18 cellular contexts compared by ENCODE assay signal in genomic region chr7:7771452-7771851, GRCh38. TPM values are rescaled to one million over a fixed set of nuclear protein-coding genes. Genes with fewer than 3 reads are reported as not detected.
A peak's percentile ranks its signal among the peaks of the same experiment; 100 is the strongest.
DNase-seq lines count a peak whose midpoint lies in the region; ATAC-seq, FAIRE-seq and TF ChIP-seq lines count a peak whose summit lies in the region.
"Had no signal": no experiment of that assay in that cellular context is flagged by ENCODE, and none has a peak within 500 bp of the region (broad histone marks: within the 10 kb centered on the region; RNA-seq: fewer than 3 reads in every experiment).

No MANE protein-coding gene starts in this region.

- ATAC-seq in RWPE2 (ENCODE audit: low read depth) (no peak), GM19455 (IDR thresholded peaks at IDR 0.05; ENCODE audit: unreplicated experiment) (no peak)

- H3K4me3 ChIP-seq in RWPE2 (ENCODE audit: severe bottlenecking) (no peak overlapping the region), fibroblast of the aortic adventitia (ENCODE audit: low read depth, low read length) (no peak overlapping the region), suprapubic skin (no peak overlapping the region), tibial nerve (no peak overlapping the region)
- H3K4me3 ChIP-seq: BLaER1 treated with 17β-estradiol and CSF1 and Interleukin-3, amounts not matched to agents 10 nM and 100 nM; Peyer's patch; SK-N-MC had no signal

- no peaks in the 10 kb centered on the region for H3K27me3 ChIP-seq in RWPE2 (ENCODE audit: insufficient read depth, poor library complexity, severe bottlenecking)
- H3K27me3 ChIP-seq in suprapubic skin, result no peaks in the 10 kb centered on the region
- no peaks in the 10 kb centered on the region for H3K27me3 ChIP-seq in tibial nerve
- H3K27me3 ChIP-seq: BLaER1 treated with 17β-estradiol and CSF1 and Interleukin-3, amounts not matched to agents 10 nM and 100 nM; Peyer's patch had no signal

- H3K36me3 ChIP-seq in RWPE2 (ENCODE audit: low read depth), result no peaks in the 10 kb centered on the region
- H3K36me3 ChIP-seq in suprapubic skin, result no peaks in the 10 kb centered on the region
- H3K36me3 ChIP-seq in tibial nerve, result no peaks in the 10 kb centered on the region
- H3K36me3 ChIP-seq: BLaER1 treated with 17β-estradiol and CSF1 and Interleukin-3, amounts not matched to agents 10 nM and 100 nM; Peyer's patch had no signal

- H3K9me3 ChIP-seq in RWPE2 (ENCODE audit: severe bottlenecking), result no peaks in the 10 kb centered on the region
- H3K9me3 ChIP-seq in suprapubic skin, result no peaks in the 10 kb centered on the region
- no peaks in the 10 kb centered on the region for H3K9me3 ChIP-seq in tibial nerve
- H3K9me3 ChIP-seq: BLaER1 treated with 17β-estradiol and CSF1 and Interleukin-3, amounts not matched to agents 10 nM and 100 nM; Peyer's patch had no signal

- no peak for TF ChIP-seq POLR2A in H54 (IDR thresholded peaks at IDR 0.05; ENCODE audit: low read depth, low read length)
- TF ChIP-seq POLR2A in suprapubic skin (IDR thresholded peaks at IDR 0.05), result no peak
- no peak for TF ChIP-seq POLR2A in tibial nerve (IDR thresholded peaks at IDR 0.05)

- H3K27ac ChIP-seq in RWPE2 (ENCODE audit: poor library complexity, severe bottlenecking), result peak overlapping the region; percentile 74
- peak overlapping the region; percentile 4 for H3K27ac ChIP-seq in suprapubic skin
- H3K27ac ChIP-seq in tibial nerve, result no peak overlapping the region
- H3K27ac ChIP-seq: BLaER1 treated with 17β-estradiol and CSF1 and Interleukin-3, amounts not matched to agents 10 nM and 100 nM; Peyer's patch; SK-N-MC had no signal

- no peak for TF ChIP-seq CTCF in RWPE2 (IDR thresholded peaks at IDR 0.05; ENCODE audit: poor library complexity, severe bottlenecking)
- no peak for TF ChIP-seq CTCF in fibroblast of the aortic adventitia (IDR thresholded peaks at IDR 0.05; ENCODE audit: insufficient read depth, low read length)
- TF ChIP-seq CTCF in suprapubic skin (IDR thresholded peaks at IDR 0.05), result no peak
- no peak for TF ChIP-seq CTCF in tibial nerve (IDR thresholded peaks at IDR 0.05)
- no peak for TF ChIP-seq CTCF in D721Med (IDR thresholded peaks at IDR 0.05; ENCODE audit: insufficient read depth, missing control alignments)

- FAIRE-seq in H54 (lab: Jason Lieb, UNC) (peak; percentile 11), D721Med (lab: Jason Lieb, UNC) (no peak)

- H3K4me1 ChIP-seq in RWPE2 (ENCODE audit: insufficient read depth, poor library complexity, severe bottlenecking), result peaks cover 18% of the 10 kb centered on the region
- H3K4me1 ChIP-seq in suprapubic skin, result peaks cover 35% of the 10 kb centered on the region
- H3K4me1 ChIP-seq in tibial nerve, result peaks cover 0 to 8% (median 0%) of the 10 kb centered on the region in 4 donors
- H3K4me1 ChIP-seq: Peyer's patch had no signal

- DNase-seq in H54 (ENCODE audit: insufficient read length, low spot score) (no peak), RWPE2 (ENCODE audit: low spot score) (no peak), fibroblast of the aortic adventitia (ENCODE audit: low read depth) (peak; percentile 23), suprapubic skin (ENCODE audit: low spot score in 2 of 2) (no peak), tibial nerve (ENCODE audit: low spot score in 2 of 2) (no peak), D721Med (ENCODE audit: insufficient read length, low spot score) (no peak)
- DNase-seq: CD8-positive, alpha-beta memory T cell; Kasumi-1; NCI-H1092 treated with DMSO at 0.1 percent for 48 hours; NCI-H146; NCI-H2081; NCI-H446; NK-92 treated with Interleukin-12 subunit alpha and Interleukin-12 subunit beta, amount 100 ng/mL, for 24 hours; Peyer's patch; Right ventricle myocardium superior had no signal

- TF ChIP-seq EP300 in suprapubic skin (IDR thresholded peaks at IDR 0.05) (no peak), tibial nerve (IDR thresholded peaks at IDR 0.05) (no peak)

RNA-seq across cellular contexts. Expression of gene RPA3, which starts 53.0 kb away (rescaled TPM):
- total RNA-seq in fibroblast of the aortic adventitia (ENCODE audit: low replicate concordance) (40.4 and 44.2 TPM in 2 replicates), suprapubic skin (10 to 100 TPM; 14.9 to 35.2 (median 18.4) TPM), tibial nerve (10 to 100 TPM; 14.4 to 21.9 (median 19.2) TPM)

Comparison
In these comparisons a context has a peak if more than half of its experiments do, and no peak if none do; other contexts are left out.
1. H3K27ac ChIP-seq: peak in RWPE2 (single experiment) and suprapubic skin (single experiment); none in tibial nerve (0 of 4).